Comparison of ENCODE assay signal across 34 cellular contexts in the genomic region with DNA sequence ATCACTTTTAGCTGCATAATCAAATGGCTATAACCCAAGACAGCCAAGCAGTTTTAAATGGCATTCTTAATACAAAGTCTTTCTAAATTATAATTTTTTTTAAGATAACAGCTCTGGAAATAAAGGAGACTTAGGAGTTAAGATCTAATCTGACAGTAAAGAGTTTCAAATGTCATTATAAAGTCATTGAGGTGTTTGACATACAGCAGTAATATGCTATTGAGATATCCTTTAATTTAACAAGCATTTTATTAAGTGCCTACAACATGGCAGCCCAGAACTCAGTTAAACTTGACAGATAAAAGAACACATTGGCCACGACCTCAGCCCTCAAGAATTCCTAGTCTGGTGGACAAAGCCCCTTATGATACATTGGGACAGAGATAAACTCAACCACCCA.
"Had no signal": no experiment of that assay in that cellular context is flagged by ENCODE, and none has a peak within 500 bp of the region (broad histone marks: within the 10 kb centered on the region; RNA-seq: fewer than 3 reads in every experiment).

No MANE protein-coding gene starts in this region.

- H3K36me3 ChIP-seq: MG63 had no signal

- H3K27ac ChIP-seq: KMS-11 had no signal

- H3K9me3 ChIP-seq: MG63 had no signal

- H3K27me3 ChIP-seq: MG63 had no signal

- H3K9ac ChIP-seq: KMS-11 had no signal

- H3K4me3 ChIP-seq: MG63 had no signal

- DNase-seq: Karpas-422, Kasumi-1, KBM-7, MG63, MM.1S, MV-4-11, NCI-H1048, NCI-H1092, NCI-H1092 treated with DMSO at 0.1 percent for 48 hours, NCI-H1105, NCI-H1105 treated with DMSO at 0.1 percent for 48 hours, NCI-H1417, NCI-H1417 treated with DMSO at 0.1 percent for 48 hours, NCI-H1436, NCI-H1436 treated with DMSO at 0.1 percent for 48 hours, NCI-H146, NCI-H1694, NCI-H1694 treated with DMSO at 0.1 percent for 48 hours, NCI-H187, NCI-H187 treated with DMSO at 0.1 percent for 48 hours, NCI-H1930, NCI-H2029, NCI-H2029 treated with DMSO at 0.1 percent for 48 hours, NCI-H2081, NCI-H2081 treated with DMSO at 0.1 percent for 48 hours, NCI-H2107, NCI-H2171, NCI-H2171 treated with DMSO at 0.1 percent for 48 hours, NCI-H2227 treated with DMSO at 0.1 percent for 48 hours, NCI-H226, NCI-H345, NCI-H446, NCI-H446 treated with DMSO at 0.1 percent for 48 hours had no signal

- H3K4me2 ChIP-seq: KMS-11 had no signal
